In genomic region chr19:1757468-1758230, GRCh38 we compare ENCODE assay signal across 26 cellular contexts. TPM values are rescaled to one million over a fixed set of nuclear protein-coding genes. Genes with fewer than 3 reads are reported as not detected.
DNase-seq lines count a peak whose midpoint lies in the region; TF ChIP-seq lines count a peak whose summit lies in the region.
"Had no signal": no experiment of that assay in that cellular context is flagged by ENCODE, and none has a peak within 500 bp of the region (broad histone marks: within the 10 kb centered on the region; RNA-seq: fewer than 3 reads in every experiment).

No MANE protein-coding gene starts in this region.

- no peak overlapping the region for H2BK120ac ChIP-seq in neuronal stem cell (ENCODE audit: low read depth, low read length)

- H3K4me3 ChIP-seq in HUES6 (ENCODE audit: low read depth, low read length): peak overlapping the region; percentile 23; the same call in 1 of the 2 replicates
- H3K4me3 ChIP-seq in coronary artery: peak overlapping the region; percentile 22
- H3K4me3 ChIP-seq in neuronal stem cell (ENCODE audit: low read length in 2 of 2): no peak overlapping the region
- H3K4me3 ChIP-seq: colonic mucosa, HAP-1, lung, PC-9, SJCRH30, thyroid gland had no signal

- H3K27ac ChIP-seq in HUES6 (ENCODE audit: low read depth, low read length) (no peak overlapping the region), coronary artery (no peak overlapping the region), neuronal stem cell (replicated peaks; ENCODE audit: low read length) (no peak overlapping the region)
- H3K27ac ChIP-seq: colonic mucosa, PC-9, SJCRH30, thyroid gland had no signal

- peak overlapping the region; percentile 39 for H2BK5ac ChIP-seq in neuronal stem cell (ENCODE audit: low read length)

- WGBS in neuronal stem cell (ENCODE audit: extremely low coverage in 2 of 2, insufficient read length in 2 of 2, insufficient replicate concordance in 1 of 2), 2 donors: no CpG with 5 or more reads among the region's 86 CpGs

- no peak overlapping the region for H2AK5ac ChIP-seq in neuronal stem cell (ENCODE audit: low read depth, low read length)

- POLR2A ChIA-PET in GM10248 (lab: Yijun Ruan, JAX): no interaction called here

- TF ChIP-seq CTCF in coronary artery (IDR thresholded peaks at IDR 0.05) (no peak), GM10248 (IDR thresholded peaks at IDR 0.05; ENCODE audit: control extremely low read depth, extremely low read depth, low read depth, missing control alignments) (no peak)

- no peak overlapping the region for H4K91ac ChIP-seq in neuronal stem cell (ENCODE audit: low read depth, low read length, poor library complexity)

- no peaks in the 10 kb centered on the region for H3K9me3 Mint-ChIP-seq in T-helper 2 cell treated with Interferon-gamma antibody and Interleukin-4, amounts not matched to agents 5 μg/mL and 100 μg/mL, for 36 hours
- H3K9me3 Mint-ChIP-seq: T-cell had no signal

- H3K27me3 Mint-ChIP-seq in T-helper 2 cell treated with Interferon-gamma antibody and Interleukin-4, amounts not matched to agents 5 μg/mL and 100 μg/mL, for 36 hours (ENCODE audit: low read depth): peaks cover 67% of the 10 kb centered on the region

- H3K4me1 ChIP-seq in HUES6 (ENCODE audit: control insufficient read depth, insufficient read depth, low read length): peaks cover 15% of the 10 kb centered on the region
- peaks cover 6 to 12% of the 10 kb centered on the region in 2 donors for H3K4me1 ChIP-seq in neuronal stem cell (ENCODE audit: control insufficient read depth in 2 of 2, insufficient read depth in 1 of 2, low read depth in 1 of 2, low read length in 2 of 2)
- H3K4me1 ChIP-seq: colonic mucosa, HAP-1, SJCRH30, thyroid gland had no signal

- CTCF ChIA-PET in GM10248 (lab: Yijun Ruan, JAX): no interaction called here

- H3K27me3 ChIP-seq in HUES6 (ENCODE audit: control insufficient read depth, insufficient read depth, low read length): peaks cover 99% of the 10 kb centered on the region
- H3K27me3 ChIP-seq in neuronal stem cell (ENCODE audit: control insufficient read depth in 3 of 3, insufficient read depth in 3 of 3, low read depth in 1 of 3, low read length in 3 of 3): peaks cover 84 to 99% (median 96%) of the 10 kb centered on the region in 3 experiments

- peak overlapping the region; percentile 18 for H3K4me2 ChIP-seq in neuronal stem cell (ENCODE audit: insufficient read depth, low read length, poor library complexity, severe bottlenecking)
- H3K4me2 ChIP-seq: PC-9 had no signal

- H3K9ac ChIP-seq in HUES6 (ENCODE audit: low read length) (no peak overlapping the region), neuronal stem cell (ENCODE audit: low read depth, low read length, poor library complexity) (peak overlapping the region; percentile 60)

- H3K79me1 ChIP-seq in neuronal stem cell (ENCODE audit: low read depth, low read length): peaks cover 2% of the 10 kb centered on the region

- H3K23ac ChIP-seq in neuronal stem cell (ENCODE audit: low read depth, low read length, poor library complexity): no peak overlapping the region

- H3K14ac ChIP-seq in neuronal stem cell (ENCODE audit: low read length): no peak overlapping the region

- peak overlapping the region; percentile 41 for H2BK12ac ChIP-seq in neuronal stem cell (ENCODE audit: low read length)

- no peak for DNase-seq in T-helper 2 cell treated with Interferon-gamma antibody and Interleukin-4, amounts not matched to agents 5 μg/mL and 100 μg/mL, for 36 hours (ENCODE audit: low spot score)
- DNase-seq in T-helper 2 cell (no peak), coronary artery (ENCODE audit: low spot score) (no peak), neuronal stem cell (ENCODE audit: low spot score) (no peak), NCI-H1417 (lab: John Stamatoyannopoulos, UW) (no peak), GM10248 (ENCODE audit: extremely low spot score) (no peak), H4 (ENCODE audit: low spot score) (no peak)
- DNase-seq: activated CD4-positive, alpha-beta T cell treated with anti-CD3 and anti-CD28 coated beads, Interleukin-2, amount 50 U/mL, for 1 hour; activated gamma-delta T cell treated with Interleukin-2 at 50 U/mL for 16 hours; colonic mucosa; kidney glomerular epithelial cell; NCI-H1694 treated with DMSO at 0.1 percent for 48 hours; occipital lobe; PC-9; retina; SJCRH30; stimulated activated CD4-positive, alpha-beta T cell treated with anti-CD3 and anti-CD28 coated beads, Interleukin-2, amount 100 ng/mL, for 48 hours; stimulated activated naive CD4-positive, alpha-beta T cell treated with Interleukin-2 at 50 U/mL for 16 hours; T-cell; thyroid gland had no signal

- H3K4ac ChIP-seq in neuronal stem cell (ENCODE audit: low read length): peak overlapping the region; percentile 23

- peak overlapping the region; percentile 82 for H3K27ac Mint-ChIP-seq in T-helper 2 cell treated with Interferon-gamma antibody and Interleukin-4, amounts not matched to agents 5 μg/mL and 100 μg/mL, for 36 hours
- H3K27ac Mint-ChIP-seq: T-cell had no signal

- H3K18ac ChIP-seq in neuronal stem cell (ENCODE audit: low read length): peak overlapping the region; percentile 38

- no peak overlapping the region for H4K8ac ChIP-seq in neuronal stem cell (ENCODE audit: low read depth, low read length)

- H2AFZ ChIP-seq in neuronal stem cell (ENCODE audit: low read length): peak overlapping the region; percentile 56
- H2AFZ ChIP-seq: PC-9 had no signal

- H3K4me3 Mint-ChIP-seq in T-helper 2 cell treated with Interferon-gamma antibody and Interleukin-4, amounts not matched to agents 5 μg/mL and 100 μg/mL, for 36 hours: no peak overlapping the region

- no peak overlapping the region for H2BK15ac ChIP-seq in neuronal stem cell (ENCODE audit: low read length)

- peaks cover 3% of the 10 kb centered on the region for H3K36me3 Mint-ChIP-seq in T-helper 2 cell treated with Interferon-gamma antibody and Interleukin-4, amounts not matched to agents 5 μg/mL and 100 μg/mL, for 36 hours (ENCODE audit: low read depth)
- H3K36me3 Mint-ChIP-seq: T-cell had no signal

- H3K36me3 ChIP-seq in HUES6 (ENCODE audit: control insufficient read depth, insufficient read depth, low read length) (no peaks in the 10 kb centered on the region), neuronal stem cell (replicated peaks in 1 of 2; ENCODE audit: control insufficient read depth in 2 of 2, insufficient read depth in 2 of 2, low read length in 2 of 2) (no peaks in the 10 kb centered on the region)
- H3K36me3 ChIP-seq: colonic mucosa, HAP-1, SJCRH30, thyroid gland had no signal

- H3K9me3 ChIP-seq in HUES6 (ENCODE audit: control insufficient read depth, insufficient read depth, low read depth, low read length) (no peaks in the 10 kb centered on the region), neuronal stem cell (replicated peaks in 1 of 2; ENCODE audit: control insufficient read depth in 2 of 2, insufficient read depth in 1 of 2, low read depth in 1 of 2, low read length in 2 of 2) (peaks cover 0 to 5% of the 10 kb centered on the region in 2 donors)
- H3K9me3 ChIP-seq: colonic mucosa, HAP-1, SJCRH30, thyroid gland had no signal

- peaks cover 4% of the 10 kb centered on the region for H3K4me1 Mint-ChIP-seq in T-helper 2 cell treated with Interferon-gamma antibody and Interleukin-4, amounts not matched to agents 5 μg/mL and 100 μg/mL, for 36 hours (ENCODE audit: low read depth)

RNA-seq across cellular contexts. Expression of gene ONECUT3, which starts 4.3 kb away (rescaled TPM):
- polyA plus RNA-seq in neuronal stem cell (2013, experiment 1 of 2): 0.03 TPM
- 0.01 TPM for polyA plus RNA-seq in neuronal stem cell (2013, experiment 2 of 2)
- not detected in 2 replicates for total RNA-seq in H4 (2014; rRNA removed; shearing (Covaris generic))
- total RNA-seq: A172, Daoy, lung, occipital lobe, PC-9, SJCRH30, thyroid gland had no signal
- polyA plus RNA-seq: BJ, lung had no signal

RNA-seq across cellular contexts. Expression of gene ATP8B3, which starts 54.4 kb away (rescaled TPM):
- polyA plus RNA-seq in neuronal stem cell (2013, experiment 1 of 2): 0.79 TPM
- polyA plus RNA-seq in neuronal stem cell (2013, experiment 2 of 2): 0.80 TPM
- total RNA-seq in H4 (2014; rRNA removed; shearing (Covaris generic)): 3.6 and 7.8 TPM in 2 replicates

Comparison
In these comparisons a context has a peak if more than half of its experiments do, and no peak if none do; other contexts are left out.
1. H3K4me3 ChIP-seq: peak in HUES6 (single experiment) and coronary artery (single experiment); none in neuronal stem cell (0 of 2).